ENCODE assay signal across 4 cellular contexts in the genomic region with DNA sequence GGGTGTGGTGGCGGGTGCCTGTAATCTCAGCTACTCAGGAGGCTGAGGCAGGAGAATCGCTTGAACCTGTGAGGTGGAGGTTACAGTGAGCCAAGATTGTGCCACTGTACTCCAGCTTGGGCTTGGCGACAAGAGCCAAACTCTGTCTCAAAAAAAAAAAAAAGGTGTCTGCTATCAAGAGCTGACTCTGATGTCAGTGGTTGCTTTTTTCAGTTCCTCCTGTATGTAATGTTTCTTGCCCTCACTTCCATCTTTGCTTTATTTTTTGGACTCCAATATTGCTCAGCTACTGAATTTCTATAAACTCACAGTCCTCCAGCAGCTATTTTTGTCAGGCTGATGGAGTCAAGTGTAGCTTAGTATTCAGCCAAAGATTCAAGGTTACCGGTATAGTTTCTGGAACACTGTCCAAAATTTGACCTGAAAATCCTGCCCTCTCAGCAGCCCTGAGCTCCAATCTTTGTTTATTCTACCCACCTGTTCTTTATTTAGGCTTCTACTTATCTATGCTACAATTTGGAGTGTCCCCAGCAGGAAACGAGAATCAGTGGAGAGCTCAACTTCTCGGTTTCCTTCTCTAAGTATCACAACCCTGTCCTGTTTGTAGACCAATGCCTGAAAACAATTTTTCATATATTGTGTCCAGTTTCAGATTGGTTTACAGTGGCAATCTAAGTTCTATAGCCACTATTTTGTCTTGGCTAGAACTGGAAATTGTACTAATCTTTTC. TPM values are rescaled to one million over a fixed set of nuclear protein-coding genes. Genes with fewer than 3 reads are reported as not detected.
"Had no signal": no experiment of that assay in that cellular context is flagged by ENCODE, and none has a peak within 500 bp of the region (broad histone marks: within the 10 kb centered on the region; RNA-seq: fewer than 3 reads in every experiment).

No MANE protein-coding gene starts in this region.

RNA-seq across cellular contexts. Expression of a gene that starts 38.8 kb away (rescaled TPM):
- total RNA-seq: LHCN-M2, MCF 10A, Right ventricle myocardium inferior, T-helper 17 cell had no signal
